In the genomic region with DNA sequence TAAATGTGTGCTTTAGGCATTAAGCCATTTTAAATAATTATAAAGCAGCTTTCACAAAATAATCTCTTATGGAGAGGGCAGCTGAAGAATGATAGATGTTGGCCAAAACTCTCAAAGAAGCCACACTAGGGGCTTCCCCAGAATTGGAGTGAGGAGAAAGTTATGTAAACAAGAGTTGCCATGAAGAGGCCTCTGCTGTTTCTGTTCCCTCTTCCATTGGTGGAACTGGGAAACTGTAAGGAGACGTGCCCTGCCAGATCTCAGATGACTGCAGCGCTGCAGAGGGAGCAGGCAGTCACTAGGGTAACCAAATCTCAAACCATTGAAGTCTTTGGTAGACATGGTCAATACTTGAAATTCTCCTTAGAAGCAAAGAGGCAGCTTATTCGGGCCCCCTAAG, we compare ENCODE assay signal across 15 cellular contexts. TPM values are rescaled to one million over a fixed set of nuclear protein-coding genes. Genes with fewer than 3 reads are reported as not detected.
DNase-seq lines count a peak whose midpoint lies in the region; ATAC-seq and TF ChIP-seq lines count a peak whose summit lies in the region.
"Had no signal": no experiment of that assay in that cellular context is flagged by ENCODE, and none has a peak within 500 bp of the region (broad histone marks: within the 10 kb centered on the region; RNA-seq: fewer than 3 reads in every experiment).

No MANE protein-coding gene starts in this region.

- H3K27ac ChIP-seq in heart left ventricle (peak overlapping the region in 2 of 12 donors; percentile 10 to 77), left ventricle myocardium inferior (replicated peaks) (no peak overlapping the region), brain microvascular endothelial cell (no peak overlapping the region), lower lobe of right lung (peak overlapping the region; percentile 29), gastrocnemius medialis (no peak overlapping the region)
- H3K27ac ChIP-seq: WERI-Rb-1 had no signal

- H3K9me3 ChIP-seq in heart left ventricle (peaks cover 0 to 4% (median 0%) of the 10 kb centered on the region in 12 donors), left ventricle myocardium inferior (replicated peaks) (peaks cover 4% of the 10 kb centered on the region), lower lobe of right lung (no peaks in the 10 kb centered on the region), gastrocnemius medialis (no peaks in the 10 kb centered on the region)

- H3K4me3 ChIP-seq in heart left ventricle = no peak overlapping the region
- H3K4me3 ChIP-seq in left ventricle myocardium inferior = no peak overlapping the region
- H3K4me3 ChIP-seq in brain microvascular endothelial cell (ENCODE audit: low read depth, low read length) = no peak overlapping the region
- H3K4me3 ChIP-seq in lower lobe of right lung = no peak overlapping the region
- H3K4me3 ChIP-seq in gastrocnemius medialis = no peak overlapping the region

- intact Hi-C loops in heart left ventricle (cut with DNase I) = no loop called here
- intact Hi-C loops in left ventricle myocardium inferior (cut with micrococcal nuclease) = no loop called here
- intact Hi-C loops in lower lobe of right lung (cut with DNase I) = no loop called here
- intact Hi-C loops in gastrocnemius medialis (cut with DNase I; ENCODE audit: low total_unique reads) = no loop called here

- in situ Hi-C loops in brain microvascular endothelial cell (cut with HindIII; ENCODE audit: low pct_ligation_motif_present, low sequenced_read_pairs) = no loop called here
- in situ Hi-C loops in gastrocnemius medialis (cut with MboI; ENCODE audit: low sequenced_read_pairs in 4 of 4) = no loop called here

- ATAC-seq in heart left ventricle (peak in 3 of 4 donors; percentile 73 to 84 (median 77)), lower lobe of right lung (peak; percentile 89 to 91), GM19452 (IDR thresholded peaks at IDR 0.05; ENCODE audit: unreplicated experiment) (no peak), HG02588 (IDR thresholded peaks at IDR 0.05; ENCODE audit: unreplicated experiment) (no peak), gastrocnemius medialis (no peak)

- TF ChIP-seq POLR2A in heart left ventricle (IDR thresholded peaks at IDR 0.05) (no peak), gastrocnemius medialis (IDR thresholded peaks at IDR 0.05) (no peak)

- TF ChIP-seq CTCF in heart left ventricle (IDR thresholded peaks at IDR 0.05) (no peak), left ventricle myocardium inferior (IDR thresholded peaks at IDR 0.05; ENCODE audit: borderline replicate concordance) (no peak), brain microvascular endothelial cell (IDR thresholded peaks at IDR 0.05; ENCODE audit: low read depth, low read length, missing control alignments) (no peak), lower lobe of right lung (IDR thresholded peaks at IDR 0.05) (no peak), gastrocnemius medialis (IDR thresholded peaks at IDR 0.05 in 4 of 5, conservative IDR thresholded peaks at IDR 0.05 in 1 of 5) (no peak)

- H3K4me1 ChIP-seq in heart left ventricle (peaks cover 0 to 21% (median 0%) of the 10 kb centered on the region in 12 donors), left ventricle myocardium inferior (no peaks in the 10 kb centered on the region), lower lobe of right lung (peaks cover 13% of the 10 kb centered on the region), gastrocnemius medialis (no peaks in the 10 kb centered on the region)

- H3K27me3 ChIP-seq in heart left ventricle = no peaks in the 10 kb centered on the region
- H3K27me3 ChIP-seq in left ventricle myocardium inferior (ENCODE audit: low read depth) = no peaks in the 10 kb centered on the region
- no peaks in the 10 kb centered on the region for H3K27me3 ChIP-seq in brain microvascular endothelial cell (replicated peaks)
- H3K27me3 ChIP-seq in lower lobe of right lung (ENCODE audit: low read depth) = no peaks in the 10 kb centered on the region
- peaks cover 0 to 2% (median 0%) of the 10 kb centered on the region in 3 donors for H3K27me3 ChIP-seq in gastrocnemius medialis

- 54 to 70% (median 66%) methylated on average over 3 of the region's 3 CpGs for WGBS in heart left ventricle, 4 donors

- no peaks in the 10 kb centered on the region for H3K36me3 ChIP-seq in heart left ventricle
- no peaks in the 10 kb centered on the region for H3K36me3 ChIP-seq in left ventricle myocardium inferior
- H3K36me3 ChIP-seq in brain microvascular endothelial cell (replicated peaks) = no peaks in the 10 kb centered on the region
- no peaks in the 10 kb centered on the region for H3K36me3 ChIP-seq in lower lobe of right lung
- H3K36me3 ChIP-seq in gastrocnemius medialis = no peaks in the 10 kb centered on the region
- H3K36me3 ChIP-seq: WERI-Rb-1 had no signal

- DNase-seq in heart left ventricle = peak in 1 of 5 donors; percentile 32
- no peak for DNase-seq in left ventricle myocardium inferior
- peak; percentile 7 for DNase-seq in brain microvascular endothelial cell
- DNase-seq in lower lobe of right lung = no peak
- no peak for DNase-seq in GOT3 (lab: John Stamatoyannopoulos, UW)
- no peak for DNase-seq in gastrocnemius medialis
- DNase-seq: activated CD8-positive, alpha-beta memory T cell treated with anti-CD3 and anti-CD28 coated beads, Interleukin-2, amount 50 U/mL, for 48 hours; DND-41; erythroblast; NCI-H187; NK-92 treated with Interleukin-12 subunit alpha and Interleukin-12 subunit beta, amount 100 ng/mL, for 24 hours; stimulated activated CD4-positive, alpha-beta T cell treated with anti-CD3 and anti-CD28 coated beads, Interleukin-1b, Interleukin-23, amount 100 ng/mL, for 48 hours; WERI-Rb-1 had no signal

RNA-seq across cellular contexts. Expression of a gene that starts 19.4 kb away (rescaled TPM):
- 100 to 1,000 TPM; 215 to 423 (median 334) TPM for total RNA-seq in heart left ventricle
- polyA plus RNA-seq in heart left ventricle = 100 to 1,000 TPM; 121 to 222 TPM
- 325 TPM for total RNA-seq in left ventricle myocardium inferior
- total RNA-seq in lower lobe of right lung = 582 TPM
- 100 to 1,000 TPM in 1 of 4 donors, 10 to 100 TPM in 3; 80.4 to 110 (median 82.1) TPM for total RNA-seq in gastrocnemius medialis

RNA-seq across cellular contexts. Expression of a gene that starts 47.6 kb away (rescaled TPM):
- total RNA-seq in heart left ventricle (1 to 10 TPM; 2.8 to 6.8 (median 4.7) TPM), left ventricle myocardium inferior (5.4 TPM), lower lobe of right lung (9.5 TPM), gastrocnemius medialis (10 to 100 TPM in 1 of 4 donors, 1 to 10 TPM in 3; 3.3 to 10.9 (median 9.0) TPM)
- polyA plus RNA-seq in heart left ventricle = 1 to 10 TPM; 1.6 to 1.7 TPM

Comparison
In these comparisons a context has a peak if more than half of its experiments do, and no peak if none do; other contexts are left out.
1. ATAC-seq: peak in heart left ventricle (3 of 4) and lower lobe of right lung (2 of 2); none in GM19452 (single experiment), HG02588 (single experiment) and gastrocnemius medialis (0 of 2).